Comparison of ENCODE assay signal across 8 cellular contexts in the genomic region with DNA sequence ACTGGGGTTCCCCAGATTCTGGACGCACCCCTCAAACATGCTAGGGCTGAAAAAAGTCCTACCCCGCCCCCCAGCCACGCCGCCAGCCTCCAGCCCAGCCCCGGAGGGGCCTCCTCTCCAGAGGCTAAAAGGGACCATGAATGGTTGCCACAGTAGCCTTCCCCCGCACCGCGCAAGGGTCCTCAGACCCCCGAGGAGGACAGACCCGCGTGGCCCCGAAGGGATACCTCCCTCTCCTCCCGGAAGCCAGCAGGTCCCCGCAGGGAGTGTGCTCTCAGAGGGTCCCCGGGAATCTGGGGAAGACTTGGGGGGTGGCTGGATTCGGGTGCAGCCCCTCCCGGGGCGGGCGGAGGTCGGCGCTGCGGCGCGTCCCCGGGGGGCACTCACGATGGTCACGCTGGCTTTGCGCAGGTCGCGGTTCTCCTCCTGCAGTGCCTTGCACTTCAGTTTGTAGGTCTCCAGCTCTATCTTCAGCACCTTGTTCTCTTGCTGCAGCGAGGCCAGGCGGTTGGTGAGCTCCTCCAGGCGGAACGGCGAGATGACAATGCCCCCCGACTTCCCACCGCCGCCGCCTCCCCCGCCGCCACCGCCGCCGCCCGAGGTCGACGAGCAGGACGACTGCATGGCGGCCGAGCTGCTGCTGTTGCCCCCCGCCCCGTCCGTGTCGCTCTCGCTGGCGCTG. TPM values are rescaled to one million over a fixed set of nuclear protein-coding genes. Genes with fewer than 3 reads are reported as not detected.
DNase-seq lines count a peak whose midpoint lies in the region.

No MANE protein-coding gene starts in this region.

- no peaks in the 10 kb centered on the region for H3K27me3 ChIP-seq in SJCRH30
- no peaks in the 10 kb centered on the region for H3K27me3 ChIP-seq in mucosa of stomach (ENCODE audit: control insufficient read depth, insufficient read depth, low read length)

- DNase-seq in NCI-H2227 (lab: John Stamatoyannopoulos, UW; ENCODE audit: unreplicated experiment) (peak; percentile 27), NCI-H2227 treated with DMSO at 0.1 percent for 48 hours (lab: John Stamatoyannopoulos, UW) (no peak), SJCRH30 (peak; percentile 8 to 9), ecto neural progenitor cell (ENCODE audit: low spot score) (peak; percentile 60), NCI-H524 treated with DMSO at 0.1 percent for 48 hours (lab: John Stamatoyannopoulos, UW) (no peak), amniotic stem cell (lab: John Stamatoyannopoulos, UW) (no peak)

- peak overlapping the region; percentile 96 for H3K9ac ChIP-seq in mucosa of stomach (ENCODE audit: low read length)

- H3K4me1 ChIP-seq in SJCRH30 (no peaks in the 10 kb centered on the region), mucosa of stomach (ENCODE audit: control insufficient read depth, insufficient read depth, low read length) (peaks cover 37% of the 10 kb centered on the region), urinary bladder (ENCODE audit: insufficient read depth) (peaks cover 4% of the 10 kb centered on the region)

- H3K4me3 ChIP-seq in SJCRH30 (peak overlapping the region; percentile 71), mucosa of stomach (ENCODE audit: low read length) (peak overlapping the region; percentile 84), urinary bladder (ENCODE audit: low read depth, low read length) (peak overlapping the region; percentile 90)

- no peaks in the 10 kb centered on the region for H3K36me3 ChIP-seq in SJCRH30
- no peaks in the 10 kb centered on the region for H3K36me3 ChIP-seq in mucosa of stomach (ENCODE audit: control insufficient read depth, insufficient read depth, low read length)
- no peaks in the 10 kb centered on the region for H3K36me3 ChIP-seq in urinary bladder (ENCODE audit: insufficient read depth)

- no peaks in the 10 kb centered on the region for H3K9me3 ChIP-seq in SJCRH30 (replicated peaks)
- no peaks in the 10 kb centered on the region for H3K9me3 ChIP-seq in mucosa of stomach (ENCODE audit: control insufficient read depth, low read length)

- peak overlapping the region; percentile 70 for H3K27ac ChIP-seq in SJCRH30
- H3K27ac ChIP-seq in urinary bladder (ENCODE audit: low read depth): peak overlapping the region; percentile 58

- WGBS in urinary bladder: under 1% methylated on average over 56 of the region's 56 CpGs

RNA-seq across cellular contexts. Expression of gene CCDC6, which starts 0.5 kb away (rescaled TPM):
- total RNA-seq in SJCRH30 (2014; rRNA removed; shearing (Covaris generic)): 18.2 and 19.1 TPM in 2 replicates
- total RNA-seq in urinary bladder: 58.2 TPM
- polyA plus RNA-seq in urinary bladder: 22.8 TPM

Comparison
In these comparisons a context has a peak if more than half of its experiments do, and no peak if none do; other contexts are left out.
1. DNase-seq: peak in NCI-H2227 (single experiment), SJCRH30 (2 of 2) and ecto neural progenitor cell (single experiment); none in NCI-H2227 treated with DMSO at 0.1 percent for 48 hours (single experiment), NCI-H524 treated with DMSO at 0.1 percent for 48 hours (single experiment) and amniotic stem cell (single experiment).
2. Peak in every context shown above with its lines, with median percentiles within 50 percentile points of each other: H3K4me3 ChIP-seq.